30 cellular contexts compared by ENCODE assay signal in the genomic region with DNA sequence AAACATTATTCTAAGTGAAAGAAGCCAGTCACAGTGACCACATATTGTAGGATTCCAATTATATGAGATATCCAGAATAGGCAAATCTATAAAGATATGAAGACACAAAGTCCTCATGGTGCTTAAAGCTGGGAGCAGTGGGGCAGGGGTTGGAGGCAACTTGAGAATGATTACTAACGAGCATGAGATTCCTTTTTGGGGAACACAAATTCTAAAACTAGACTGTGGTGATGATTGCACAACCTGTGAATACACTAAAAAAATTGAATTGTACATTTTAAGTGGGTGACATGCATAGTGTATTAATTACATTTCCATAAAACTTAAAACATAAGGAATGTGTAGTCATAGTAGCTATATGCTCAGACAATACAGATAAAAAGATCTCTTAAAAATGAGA.
"Had no signal": no experiment of that assay in that cellular context is flagged by ENCODE, and none has a peak within 500 bp of the region (broad histone marks: within the 10 kb centered on the region; RNA-seq: fewer than 3 reads in every experiment).

No MANE protein-coding gene starts in this region.

- H3K4me1 ChIP-seq: pancreas, prostate gland, right atrium auricular region, testis had no signal

- H3K36me3 Mint-ChIP-seq: activated CD8-positive, alpha-beta memory T cell treated with anti-CD3 and anti-CD28 coated beads, Interleukin-2, amount 10 ng/mL, durations not matched to agents 7 days and 5 days had no signal

- H3K9me3 ChIP-seq: ascending aorta, pancreas, prostate gland, right atrium auricular region, testis, transverse colon had no signal

- DNase-seq: activated CD4-positive, alpha-beta T cell treated with anti-CD3 and anti-CD28 coated beads, Interleukin-2, amount 50 U/mL, for 1 hour; activated CD4-positive, CD25-positive, alpha-beta regulatory T cell treated with anti-CD3 and anti-CD28 coated beads, Interleukin-2, amount 50 U/mL, for 72 hours; activated CD8-positive, alpha-beta memory T cell treated with anti-CD3 and anti-CD28 coated beads, Interleukin-2, amount 10 ng/mL, durations not matched to agents 7 days and 5 days; activated CD8-positive, alpha-beta T cell treated with anti-CD3 and anti-CD28 coated beads, Interleukin-2, amount 10 ng/mL, durations not matched to agents 7 days and 5 days; activated naive CD4-positive, alpha-beta T cell treated with Interleukin-2 at 50 U/mL for 16 hours; activated naive CD8-positive, alpha-beta T cell treated with anti-CD3 and anti-CD28 coated beads for 36 hours; activated T-cell treated with anti-CD3 and anti-CD28 coated beads, Interleukin-2, amount 50 U/mL, for 72 hours; cerebellar nuclear complex; cortex of kidney; effector memory CD8-positive, alpha-beta T cell; erythroblast; foreskin fibroblast; head of caudate nucleus; hippocampal formation; kidney; left colon; mammary epithelial cell; naive B cell; pancreas; stimulated activated CD4-positive, alpha-beta T cell treated with anti-CD3 and anti-CD28 coated beads, Interleukin-2, amount 100 ng/mL, for 48 hours; stimulated activated naive CD8-positive, alpha-beta T cell treated with anti-CD3 and anti-CD28 coated beads, Interleukin-15, Interleukin-2, amounts not matched to agents 100 U/mL and 50 U/mL, for 24 hours; T-helper 17 cell; T1000; testis; transverse colon had no signal

- H3K27ac ChIP-seq: pancreas, prostate gland, right atrium auricular region, testis, transverse colon had no signal

- H3K36me3 ChIP-seq: ascending aorta, cardiac muscle cell, pancreas, prostate gland, right atrium auricular region, transverse colon had no signal

- H3K4me1 Mint-ChIP-seq: activated CD8-positive, alpha-beta memory T cell treated with anti-CD3 and anti-CD28 coated beads, Interleukin-2, amount 10 ng/mL, durations not matched to agents 7 days and 5 days; activated naive CD8-positive, alpha-beta T cell treated with anti-CD3 and anti-CD28 coated beads for 36 hours; naive B cell; T-helper 17 cell had no signal

- H3K27me3 ChIP-seq: ascending aorta, cardiac muscle cell, pancreas, right atrium auricular region, testis, transverse colon had no signal

- H3K9me3 Mint-ChIP-seq: activated T-cell treated with anti-CD3 and anti-CD28 coated beads, Interleukin-2, amount 50 U/mL, for 72 hours had no signal

- H3K27ac Mint-ChIP-seq: activated CD8-positive, alpha-beta memory T cell treated with anti-CD3 and anti-CD28 coated beads, Interleukin-2, amount 10 ng/mL, durations not matched to agents 7 days and 5 days; activated CD8-positive, alpha-beta T cell treated with anti-CD3 and anti-CD28 coated beads, Interleukin-2, amount 10 ng/mL, durations not matched to agents 7 days and 5 days; activated naive CD8-positive, alpha-beta T cell treated with anti-CD3 and anti-CD28 coated beads for 36 hours; activated T-cell treated with anti-CD3 and anti-CD28 coated beads, Interleukin-2, amount 50 U/mL, for 72 hours; brain; effector memory CD8-positive, alpha-beta T cell; T-helper 17 cell had no signal

- H3K4me3 Mint-ChIP-seq: activated CD8-positive, alpha-beta memory T cell treated with anti-CD3 and anti-CD28 coated beads, Interleukin-2, amount 10 ng/mL, durations not matched to agents 7 days and 5 days; activated CD8-positive, alpha-beta T cell treated with anti-CD3 and anti-CD28 coated beads, Interleukin-2, amount 10 ng/mL, durations not matched to agents 7 days and 5 days; activated naive CD8-positive, alpha-beta T cell treated with anti-CD3 and anti-CD28 coated beads for 36 hours; activated T-cell treated with anti-CD3 and anti-CD28 coated beads, Interleukin-2, amount 50 U/mL, for 72 hours; brain; effector memory CD8-positive, alpha-beta T cell; naive B cell; T-helper 17 cell had no signal

- H3K4me3 ChIP-seq: ascending aorta, cardiac muscle cell, pancreas, prostate gland, right atrium auricular region, testis, transverse colon had no signal

- H3K27me3 Mint-ChIP-seq: activated CD8-positive, alpha-beta memory T cell treated with anti-CD3 and anti-CD28 coated beads, Interleukin-2, amount 10 ng/mL, durations not matched to agents 7 days and 5 days; activated naive CD8-positive, alpha-beta T cell treated with anti-CD3 and anti-CD28 coated beads for 36 hours; effector memory CD8-positive, alpha-beta T cell; naive B cell; T-helper 17 cell had no signal
